In the genomic region with DNA sequence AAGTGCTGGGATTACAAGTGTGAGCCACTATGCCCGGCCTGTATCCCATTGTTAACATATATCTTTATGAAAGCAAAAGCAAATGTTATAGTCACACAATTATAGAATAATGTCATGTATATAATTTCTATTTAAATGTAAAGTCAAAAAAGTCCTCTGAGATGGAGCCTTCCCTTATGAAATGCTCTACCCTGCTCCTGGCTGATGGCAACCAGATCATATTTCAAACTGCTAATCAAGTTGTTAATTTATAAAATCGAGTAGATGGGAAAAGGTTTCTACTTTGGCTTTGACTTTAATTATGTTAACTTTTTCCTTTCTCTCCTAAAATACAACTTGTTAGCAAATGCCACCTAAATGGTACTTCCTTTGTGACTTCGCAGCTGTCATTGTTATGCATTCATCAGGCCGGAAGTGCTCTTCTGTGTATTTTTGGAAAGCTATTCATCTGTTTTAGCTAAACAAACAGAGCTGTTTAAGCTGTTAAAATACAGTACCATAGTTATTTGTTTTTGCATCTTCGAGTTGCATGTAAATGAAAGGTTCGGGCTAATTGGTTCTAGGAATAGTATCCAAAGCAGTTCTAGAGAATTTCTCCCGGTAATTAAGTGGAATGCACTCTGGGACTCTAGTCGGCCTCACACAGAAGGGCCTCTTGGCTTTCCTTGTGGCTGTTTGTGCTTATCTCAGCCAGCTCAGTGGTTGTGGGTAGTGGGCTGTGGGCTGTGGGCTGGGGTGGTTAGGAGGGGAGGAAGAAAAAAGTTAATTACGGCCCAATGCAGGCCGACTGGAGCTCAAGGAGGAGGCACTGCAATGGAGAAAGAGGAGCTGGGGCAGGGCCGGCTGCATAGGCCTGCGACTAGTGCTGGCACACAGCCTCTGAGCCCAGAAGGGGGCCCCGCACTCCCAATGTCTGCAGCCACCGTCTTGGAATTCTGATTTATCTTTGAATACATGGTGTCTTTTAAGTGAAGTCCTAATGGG, we compare ENCODE assay signal across 12 cellular contexts. TPM values are rescaled to one million over a fixed set of nuclear protein-coding genes. Genes with fewer than 3 reads are reported as not detected.
DNase-seq lines count a peak whose midpoint lies in the region; ATAC-seq and TF ChIP-seq lines count a peak whose summit lies in the region.
"Had no signal": no experiment of that assay in that cellular context is flagged by ENCODE, and none has a peak within 500 bp of the region (broad histone marks: within the 10 kb centered on the region; RNA-seq: fewer than 3 reads in every experiment).

No MANE protein-coding gene starts in this region.

- DNase-seq in BE2C, result peak; percentile 50
- peak; percentile 61 for DNase-seq in OCI-LY7 (ENCODE audit: low spot score)
- DNase-seq in iPS DF 6.9 (ENCODE audit: low read depth, low spot score), result peak; percentile 64
- no peak for DNase-seq in activated T-helper 2 cell treated with anti-CD3 and anti-CD28 coated beads, Interferon-gamma antibody, Interleukin-2, Interleukin-4, amounts not matched to agents 10 μg/mL and 5 μg/mL and 100 μg/mL, durations not matched to agents 14 hours and 24 hours and 36 hours (ENCODE audit: low spot score)
- no peak for DNase-seq in lower leg skin (ENCODE audit: low spot score in 2 of 2)
- DNase-seq: HFFc6, occipital lobe, SIG-M5 had no signal

- no TSS peak for BruUV-seq in OCI-LY7 (replicated peaks; lab: Mats Ljungman, UMichigan)

- H3K4me3 Mint-ChIP-seq in activated T-helper 17 cell treated with anti-CD3 and anti-CD28 coated beads, Interleukin-2, amount 50 U/mL, for 72 hours, result no peak overlapping the region
- H3K4me3 Mint-ChIP-seq in activated T-helper 2 cell treated with anti-CD3 and anti-CD28 coated beads, Interferon-gamma antibody, Interleukin-2, Interleukin-4, amounts not matched to agents 10 μg/mL and 5 μg/mL and 100 μg/mL, durations not matched to agents 14 hours and 24 hours and 36 hours (ENCODE audit: low read depth), result no peak overlapping the region
- H3K4me3 Mint-ChIP-seq: HFFc6 had no signal

- no CpG with 5 or more reads among the region's 14 CpGs for WGBS in iPS DF 6.9 (ENCODE audit: insufficient coverage, insufficient read length)
- 67 to 73% methylated on average over 14 of the region's 14 CpGs for WGBS in lower leg skin, 2 donors

- H3K27me3 ChIP-seq in BE2C, result no peaks in the 10 kb centered on the region
- H3K27me3 ChIP-seq in HUES48 (ENCODE audit: control insufficient read depth, insufficient read depth, low read length), result peaks cover 5% of the 10 kb centered on the region; the same call in 1 of the 2 replicates
- H3K27me3 ChIP-seq in iPS DF 6.9 (ENCODE audit: control insufficient read depth, insufficient read depth, low read length), result no peaks in the 10 kb centered on the region

- H3K36me3 ChIP-seq in BE2C, result peaks cover 4% of the 10 kb centered on the region
- H3K36me3 ChIP-seq in HUES48 (ENCODE audit: control insufficient read depth, insufficient read depth, low read length), result no peaks in the 10 kb centered on the region
- no peaks in the 10 kb centered on the region for H3K36me3 ChIP-seq in OCI-LY7 (ENCODE audit: insufficient read depth, low read length)
- no peaks in the 10 kb centered on the region for H3K36me3 ChIP-seq in iPS DF 6.9 (ENCODE audit: control insufficient read depth, insufficient read depth, low read length)

- H4K20me1 ChIP-seq in OCI-LY7 (ENCODE audit: insufficient read depth, low read length), result no peaks in the 10 kb centered on the region

- H3K9ac ChIP-seq in HUES48 (ENCODE audit: low read depth, low read length), result peak overlapping the region; percentile 32; the same call in 1 of the 2 replicates

- H3K36me3 Mint-ChIP-seq in activated T-helper 17 cell treated with anti-CD3 and anti-CD28 coated beads, Interleukin-2, amount 50 U/mL, for 72 hours (ENCODE audit: low read depth), result no peaks in the 10 kb centered on the region
- no peaks in the 10 kb centered on the region for H3K36me3 Mint-ChIP-seq in activated T-helper 2 cell treated with anti-CD3 and anti-CD28 coated beads, Interferon-gamma antibody, Interleukin-2, Interleukin-4, amounts not matched to agents 10 μg/mL and 5 μg/mL and 100 μg/mL, durations not matched to agents 14 hours and 24 hours and 36 hours (ENCODE audit: low read depth)

- H3K9me3 Mint-ChIP-seq in activated T-helper 17 cell treated with anti-CD3 and anti-CD28 coated beads, Interleukin-2, amount 50 U/mL, for 72 hours, result no peaks in the 10 kb centered on the region
- no peaks in the 10 kb centered on the region for H3K9me3 Mint-ChIP-seq in activated T-helper 2 cell treated with anti-CD3 and anti-CD28 coated beads, Interferon-gamma antibody, Interleukin-2, Interleukin-4, amounts not matched to agents 10 μg/mL and 5 μg/mL and 100 μg/mL, durations not matched to agents 14 hours and 24 hours and 36 hours
- H3K9me3 Mint-ChIP-seq: HFFc6 had no signal

- H3K79me2 ChIP-seq in OCI-LY7 (ENCODE audit: insufficient read depth, low read depth, low read length), result no peaks in the 10 kb centered on the region

- H3K4me2 ChIP-seq in OCI-LY7 (ENCODE audit: low read length), result peak overlapping the region; percentile 36; the same call in 1 of the 2 replicates

- no peak for TF ChIP-seq POLR2A in lower leg skin (IDR thresholded peaks at IDR 0.05)

- H3K9me2 ChIP-seq in OCI-LY7 (ENCODE audit: insufficient read depth, low read length), result no peaks in the 10 kb centered on the region

- no peak for ATAC-seq in GM21447 (IDR thresholded peaks at IDR 0.05; ENCODE audit: unreplicated experiment)
- no peak for ATAC-seq in activated T-helper 17 cell treated with anti-CD3 and anti-CD28 coated beads, Interleukin-2, amount 50 U/mL, for 72 hours (replicated peaks)

- H3K4me1 ChIP-seq in BE2C (peaks cover 58% of the 10 kb centered on the region), HUES48 (ENCODE audit: control insufficient read depth, insufficient read depth, low read length) (peaks cover 51% of the 10 kb centered on the region), OCI-LY7 (ENCODE audit: insufficient read depth, low read length, poor library complexity, severe bottlenecking) (peaks cover 13% of the 10 kb centered on the region), iPS DF 6.9 (ENCODE audit: control insufficient read depth, insufficient read depth, low read length) (peaks cover 16% of the 10 kb centered on the region)

- H3K4me3 ChIP-seq in BE2C (ENCODE audit: low read depth, low read length) (no peak overlapping the region), HUES48 (ENCODE audit: low read depth, low read length) (no peak overlapping the region), OCI-LY7 (ENCODE audit: low read depth, low read length, poor library complexity, severe bottlenecking) (no peak overlapping the region), iPS DF 6.9 (ENCODE audit: low read length) (no peak overlapping the region), lower leg skin (ENCODE audit: low read depth, poor library complexity, severe bottlenecking) (no peak overlapping the region)

- H3K27ac Mint-ChIP-seq in activated T-helper 17 cell treated with anti-CD3 and anti-CD28 coated beads, Interleukin-2, amount 50 U/mL, for 72 hours, result no peak overlapping the region
- no peak overlapping the region for H3K27ac Mint-ChIP-seq in activated T-helper 2 cell treated with anti-CD3 and anti-CD28 coated beads, Interferon-gamma antibody, Interleukin-2, Interleukin-4, amounts not matched to agents 10 μg/mL and 5 μg/mL and 100 μg/mL, durations not matched to agents 14 hours and 24 hours and 36 hours
- H3K27ac Mint-ChIP-seq: HFFc6 had no signal

- peaks cover 16% of the 10 kb centered on the region for H3K27me3 Mint-ChIP-seq in activated T-helper 17 cell treated with anti-CD3 and anti-CD28 coated beads, Interleukin-2, amount 50 U/mL, for 72 hours
- peaks cover 28% of the 10 kb centered on the region for H3K27me3 Mint-ChIP-seq in activated T-helper 2 cell treated with anti-CD3 and anti-CD28 coated beads, Interferon-gamma antibody, Interleukin-2, Interleukin-4, amounts not matched to agents 10 μg/mL and 5 μg/mL and 100 μg/mL, durations not matched to agents 14 hours and 24 hours and 36 hours (ENCODE audit: low read depth)

- peak; percentile 50 for TF ChIP-seq CTCF in BE2C (IDR thresholded peaks at IDR 0.05; ENCODE audit: low read depth, low read length)
- TF ChIP-seq CTCF in OCI-LY7 (conservative IDR thresholded peaks at IDR 0.05; ENCODE audit: low read length), result no peak
- TF ChIP-seq CTCF in lower leg skin (IDR thresholded peaks at IDR 0.05), result no peak

- CTCF ChIA-PET in OCI-LY7 (lab: Charles Lee; ENCODE audit: unreplicated experiment), result interaction anchor here (0.5 kb wide), 1 partner anchor 1050 kb away, joined by 3 read pairs; no protein-coding TSS in a partner anchor

- no peaks in the 10 kb centered on the region for H3K4me1 Mint-ChIP-seq in activated T-helper 17 cell treated with anti-CD3 and anti-CD28 coated beads, Interleukin-2, amount 50 U/mL, for 72 hours
- peaks cover 5% of the 10 kb centered on the region for H3K4me1 Mint-ChIP-seq in activated T-helper 2 cell treated with anti-CD3 and anti-CD28 coated beads, Interferon-gamma antibody, Interleukin-2, Interleukin-4, amounts not matched to agents 10 μg/mL and 5 μg/mL and 100 μg/mL, durations not matched to agents 14 hours and 24 hours and 36 hours (ENCODE audit: low read depth)

- peak overlapping the region; percentile 88 for H2AFZ ChIP-seq in OCI-LY7 (ENCODE audit: low read length)

- POLR2A ChIA-PET in OCI-LY7 (lab: Charles Lee), result interaction anchor here (0.6 to 1.3 kb wide), 6 partner anchors 15 to 737 kb away, joined by 3 to 8 read pairs (median 3); no protein-coding TSS in a partner anchor

- intact Hi-C loops in OCI-LY7 (cut with micrococcal nuclease; ENCODE audit: unreplicated experiment), result no loop called here
- intact Hi-C loops in activated T-helper 2 cell treated with anti-CD3 and anti-CD28 coated beads, Interferon-gamma antibody, Interleukin-2, Interleukin-4, amounts not matched to agents 10 μg/mL and 5 μg/mL and 100 μg/mL, durations not matched to agents 14 hours and 24 hours and 36 hours (cut with micrococcal nuclease), result no loop called here
- intact Hi-C loops in lower leg skin (cut with DNase I; ENCODE audit: low total_unique reads), result no loop called here

- H3K9me3 ChIP-seq in BE2C, result no peaks in the 10 kb centered on the region
- H3K9me3 ChIP-seq in HUES48 (ENCODE audit: control insufficient read depth, insufficient read depth, low read length), result no peaks in the 10 kb centered on the region
- H3K9me3 ChIP-seq in OCI-LY7 (ENCODE audit: low read length), result no peaks in the 10 kb centered on the region
- H3K9me3 ChIP-seq in iPS DF 6.9 (ENCODE audit: control insufficient read depth, insufficient read depth, low read length), result no peaks in the 10 kb centered on the region

- peak overlapping the region; percentile 97 for H3K27ac ChIP-seq in HUES48 (ENCODE audit: low read depth, low read length)
- peak overlapping the region; percentile 10 for H3K27ac ChIP-seq in OCI-LY7 (ENCODE audit: low read depth, low read length, poor library complexity, severe bottlenecking)
- H3K27ac ChIP-seq in iPS DF 6.9 (ENCODE audit: low read length), result peak overlapping the region; percentile 44

RNA-seq across cellular contexts. Expression of a gene that starts 34.8 kb away (rescaled TPM):
- polyA plus RNA-seq in BE2C (2012; ENCODE audit: insufficient read depth, insufficient read length, low read depth), result 1.5 TPM
- not detected in 2 replicates for total RNA-seq in OCI-LY7 (2014; rRNA removed; shearing (Covaris generic))
- not detected in 2 replicates for total RNA-seq in OCI-LY7 (2022)
- total RNA-seq in activated T-helper 17 cell treated with anti-CD3 and anti-CD28 coated beads, Interleukin-2, amount 50 U/mL, for 72 hours, result 1 to 10 TPM in 1 of 2 donors, not detected in 1; 1.9 TPM
- total RNA-seq in activated T-helper 2 cell treated with anti-CD3 and anti-CD28 coated beads, Interferon-gamma antibody, Interleukin-2, Interleukin-4, amounts not matched to agents 10 μg/mL and 5 μg/mL and 100 μg/mL, durations not matched to agents 14 hours and 24 hours and 36 hours, result not detected in 2 replicates
- total RNA-seq in lower leg skin, result under 1 TPM in 1 of 4 donors, not detected in 3; 0.10 TPM
- total RNA-seq: glomerular endothelial cell, HFFc6, occipital lobe had no signal

Comparison
In these comparisons a context has a peak if more than half of its experiments do, and no peak if none do; other contexts are left out.
1. DNase-seq: peak in BE2C (single experiment), OCI-LY7 (single experiment) and iPS DF 6.9 (single experiment); none in activated T-helper 2 cell treated with anti-CD3 and anti-CD28 coated beads, Interferon-gamma antibody, Interleukin-2, Interleukin-4, amounts not matched to agents 10 μg/mL and 5 μg/mL and 100 μg/mL, durations not matched to agents 14 hours and 24 hours and 36 hours (single experiment) and lower leg skin (0 of 2).
2. H3K27ac ChIP-seq: peak in every context shown above with its lines; median percentile 97 in HUES48; 44 in iPS DF 6.9; 10 in OCI-LY7.